ENCODE assay signal across 1 cellular context in genomic region chr9:111896942-111897830, GRCh38.
TF ChIP-seq lines count a peak whose summit lies in the region.

No MANE protein-coding gene starts in this region.

TF ChIP-seq in GM23338, 12 proteins besides CTCF, POLR2A, EP300 and RAD21 (continued from another document):
- TF ChIP-seq, protein P1, sequence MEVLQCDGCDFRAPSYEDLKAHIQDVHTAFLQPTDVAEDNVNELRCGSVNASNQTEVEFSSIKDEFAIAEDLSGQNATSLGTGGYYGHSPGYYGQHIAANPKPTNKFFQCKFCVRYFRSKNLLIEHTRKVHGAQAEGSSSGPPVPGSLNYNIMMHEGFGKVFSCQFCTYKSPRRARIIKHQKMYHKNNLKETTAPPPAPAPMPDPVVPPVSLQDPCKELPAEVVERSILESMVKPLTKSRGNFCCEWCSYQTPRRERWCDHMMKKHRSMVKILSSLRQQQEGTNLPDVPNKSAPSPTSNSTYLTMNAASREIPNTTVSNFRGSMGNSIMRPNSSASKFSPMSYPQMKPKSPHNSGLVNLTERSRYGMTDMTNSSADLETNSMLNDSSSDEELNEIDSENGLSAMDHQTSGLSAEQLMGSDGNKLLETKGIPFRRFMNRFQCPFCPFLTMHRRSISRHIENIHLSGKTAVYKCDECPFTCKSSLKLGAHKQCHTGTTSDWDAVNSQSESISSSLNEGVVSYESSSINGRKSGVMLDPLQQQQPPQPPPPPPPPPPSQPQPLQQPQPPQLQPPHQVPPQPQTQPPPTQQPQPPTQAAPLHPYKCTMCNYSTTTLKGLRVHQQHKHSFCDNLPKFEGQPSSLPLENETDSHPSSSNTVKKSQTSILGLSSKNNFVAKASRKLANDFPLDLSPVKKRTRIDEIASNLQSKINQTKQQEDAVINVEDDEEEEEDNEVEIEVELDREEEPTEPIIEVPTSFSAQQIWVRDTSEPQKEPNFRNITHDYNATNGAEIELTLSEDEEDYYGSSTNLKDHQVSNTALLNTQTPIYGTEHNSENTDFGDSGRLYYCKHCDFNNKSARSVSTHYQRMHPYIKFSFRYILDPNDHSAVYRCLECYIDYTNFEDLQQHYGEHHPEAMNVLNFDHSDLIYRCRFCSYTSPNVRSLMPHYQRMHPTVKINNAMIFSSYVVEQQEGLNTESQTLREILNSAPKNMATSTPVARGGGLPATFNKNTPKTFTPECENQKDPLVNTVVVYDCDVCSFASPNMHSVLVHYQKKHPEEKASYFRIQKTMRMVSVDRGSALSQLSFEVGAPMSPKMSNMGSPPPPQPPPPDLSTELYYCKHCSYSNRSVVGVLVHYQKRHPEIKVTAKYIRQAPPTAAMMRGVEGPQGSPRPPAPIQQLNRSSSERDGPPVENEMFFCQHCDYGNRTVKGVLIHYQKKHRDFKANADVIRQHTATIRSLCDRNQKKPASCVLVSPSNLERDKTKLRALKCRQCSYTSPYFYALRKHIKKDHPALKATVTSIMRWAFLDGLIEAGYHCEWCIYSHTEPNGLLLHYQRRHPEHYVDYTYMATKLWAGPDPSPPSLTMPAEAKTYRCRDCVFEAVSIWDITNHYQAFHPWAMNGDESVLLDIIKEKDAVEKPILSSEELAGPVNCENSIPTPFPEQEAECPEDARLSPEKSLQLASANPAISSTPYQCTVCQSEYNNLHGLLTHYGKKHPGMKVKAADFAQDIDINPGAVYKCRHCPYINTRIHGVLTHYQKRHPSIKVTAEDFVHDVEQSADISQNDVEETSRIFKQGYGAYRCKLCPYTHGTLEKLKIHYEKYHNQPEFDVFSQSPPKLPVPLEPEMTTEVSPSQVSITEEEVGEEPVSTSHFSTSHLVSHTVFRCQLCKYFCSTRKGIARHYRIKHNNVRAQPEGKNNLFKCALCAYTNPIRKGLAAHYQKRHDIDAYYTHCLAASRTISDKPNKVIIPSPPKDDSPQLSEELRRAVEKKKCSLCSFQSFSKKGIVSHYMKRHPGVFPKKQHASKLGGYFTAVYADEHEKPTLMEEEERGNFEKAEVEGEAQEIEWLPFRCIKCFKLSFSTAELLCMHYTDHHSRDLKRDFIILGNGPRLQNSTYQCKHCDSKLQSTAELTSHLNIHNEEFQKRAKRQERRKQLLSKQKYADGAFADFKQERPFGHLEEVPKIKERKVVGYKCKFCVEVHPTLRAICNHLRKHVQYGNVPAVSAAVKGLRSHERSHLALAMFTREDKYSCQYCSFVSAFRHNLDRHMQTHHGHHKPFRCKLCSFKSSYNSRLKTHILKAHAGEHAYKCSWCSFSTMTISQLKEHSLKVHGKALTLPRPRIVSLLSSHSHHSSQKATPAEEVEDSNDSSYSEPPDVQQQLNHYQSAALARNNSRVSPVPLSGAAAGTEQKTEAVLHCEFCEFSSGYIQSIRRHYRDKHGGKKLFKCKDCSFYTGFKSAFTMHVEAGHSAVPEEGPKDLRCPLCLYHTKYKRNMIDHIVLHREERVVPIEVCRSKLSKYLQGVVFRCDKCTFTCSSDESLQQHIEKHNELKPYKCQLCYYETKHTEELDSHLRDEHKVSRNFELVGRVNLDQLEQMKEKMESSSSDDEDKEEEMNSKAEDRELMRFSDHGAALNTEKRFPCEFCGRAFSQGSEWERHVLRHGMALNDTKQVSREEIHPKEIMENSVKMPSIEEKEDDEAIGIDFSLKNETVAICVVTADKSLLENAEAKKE (CRISPR knock-in tag; IDR thresholded peaks at IDR 0.05), result no peak
- TF ChIP-seq ZNF331 (CRISPR knock-in tag; IDR thresholded peaks at IDR 0.05; ENCODE audit: low read depth), result no peak
TF ChIP-seq in GM23338: peak in this region for 0.
